ENCODE assay signal across 2 cellular contexts in genomic region chr11:119066481-119066880, GRCh38.
TF ChIP-seq lines count a peak whose summit lies in the region.

No MANE protein-coding gene starts in this region.

TF ChIP-seq in A549, 52 proteins besides CTCF, POLR2A, EP300 and RAD21 (continued from another document):
- TF ChIP-seq MAZ (IDR thresholded peaks at IDR 0.05; ENCODE audit: borderline replicate concordance, low read depth, low read length) (no peak), HOXA7 (CRISPR knock-in tag; IDR thresholded peaks at IDR 0.05) (no peak), MYC (IDR thresholded peaks at IDR 0.05; ENCODE audit: borderline replicate concordance, low read length) (no peak), ESRRA (IDR thresholded peaks at IDR 0.05; ENCODE audit: borderline replicate concordance, low read length) (no peak), POLR2AphosphoS2 (conservative IDR thresholded peaks at IDR 0.05; ENCODE audit: low read length) (no peak), HOXB5 (CRISPR knock-in tag; IDR thresholded peaks at IDR 0.05) (no peak), GATA3 (IDR thresholded peaks at IDR 0.05; ENCODE audit: borderline replicate concordance) (no peak), SREBF2 (IDR thresholded peaks at IDR 0.05) (no peak), CBX2 (IDR thresholded peaks at IDR 0.05; ENCODE audit: borderline replicate concordance, low read depth) (no peak), NR3C1 (IDR thresholded peaks at IDR 0.05) (no peak), RNF2 (IDR thresholded peaks at IDR 0.05; ENCODE audit: borderline replicate concordance, low read depth) (no peak), ELK1 (IDR thresholded peaks at IDR 0.05; ENCODE audit: low read depth, low read length) (no peak), MAX (IDR thresholded peaks at IDR 0.05) (no peak), HMGXB4 (CRISPR knock-in tag; IDR thresholded peaks at IDR 0.05; ENCODE audit: borderline replicate concordance) (no peak), MAFK (IDR thresholded peaks at IDR 0.05; ENCODE audit: partially characterized antibody) (no peak), HEYL (CRISPR knock-in tag; IDR thresholded peaks at IDR 0.05) (no peak)

TF ChIP-seq in HCT116, 20 proteins besides CTCF, POLR2A, EP300 and RAD21 (continued from another document):
- TF ChIP-seq SP1 (IDR thresholded peaks at IDR 0.05; ENCODE audit: low read depth) (no peak), ZNF274 (IDR thresholded peaks at IDR 0.05; ENCODE audit: low read depth, low read length) (no peak), YY1 (IDR thresholded peaks at IDR 0.05; ENCODE audit: extremely low read depth, insufficient replicate concordance, low read depth, low read length) (no peak), ZFX (IDR thresholded peaks at IDR 0.05) (no peak), CBX3 (IDR thresholded peaks at IDR 0.05; ENCODE audit: low read depth) (no peak), FOSL1 (IDR thresholded peaks at IDR 0.05; ENCODE audit: low read depth) (no peak), ELF1 (IDR thresholded peaks at IDR 0.05; ENCODE audit: borderline replicate concordance, low read depth) (no peak), MAX (IDR thresholded peaks at IDR 0.05) (no peak), ATF3 (IDR thresholded peaks at IDR 0.05) (no peak), POLR2AphosphoS5 (IDR thresholded peaks at IDR 0.05; ENCODE audit: low read depth, low read length) (no peak), JUND (IDR thresholded peaks at IDR 0.05) (no peak), ZBTB33 (IDR thresholded peaks at IDR 0.05; ENCODE audit: extremely low read depth, insufficient replicate concordance, low read length) (no peak), EZH2phosphoT487 (IDR thresholded peaks at IDR 0.05; ENCODE audit: borderline replicate concordance) (no peak), SRF (IDR thresholded peaks at IDR 0.05; ENCODE audit: low read depth) (no peak), EZH2 (IDR thresholded peaks at IDR 0.05) (no peak), TCF7L2 (IDR thresholded peaks at IDR 0.05; ENCODE audit: borderline replicate concordance, extremely low read depth, insufficient read depth, insufficient read length) (no peak), SIN3A (IDR thresholded peaks at IDR 0.05; ENCODE audit: low read depth) (no peak), CEBPB (IDR thresholded peaks at IDR 0.05; ENCODE audit: low read depth) (no peak), REST (IDR thresholded peaks at IDR 0.05; ENCODE audit: low read depth) (no peak)
